In genomic region chr13:27562457-27562856, GRCh38 we compare ENCODE assay signal across 24 cellular contexts. TPM values are rescaled to one million over a fixed set of nuclear protein-coding genes. Genes with fewer than 3 reads are reported as not detected.
DNase-seq lines count a peak whose midpoint lies in the region; ATAC-seq and TF ChIP-seq lines count a peak whose summit lies in the region.
"Had no signal": no experiment of that assay in that cellular context is flagged by ENCODE, and none has a peak within 500 bp of the region (broad histone marks: within the 10 kb centered on the region; RNA-seq: fewer than 3 reads in every experiment).

No MANE protein-coding gene starts in this region.

- H3K36me3 Mint-ChIP-seq in T-helper 17 cell (ENCODE audit: low read depth) (no peaks in the 10 kb centered on the region), neural progenitor cell (no peaks in the 10 kb centered on the region)

- no peaks in the 10 kb centered on the region for H4K20me1 ChIP-seq in neural progenitor cell (ENCODE audit: low read depth)
- H4K20me1 ChIP-seq: BLaER1 treated with 17β-estradiol and CSF1 and Interleukin-3, amounts not matched to agents 10 nM and 100 nM had no signal

- 74% methylated on average over 11 of the region's 11 CpGs for WGBS in right cardiac atrium

- no peak for TF ChIP-seq CTCF in neural progenitor cell (IDR thresholded peaks at IDR 0.05)

- DNase-seq in Right ventricle myocardium superior: peak; percentile 44
- no peak for DNase-seq in cardiac septum (ENCODE audit: low spot score)
- DNase-seq in T-helper 17 cell: no peak
- DNase-seq in left cardiac atrium: no peak
- DNase-seq in right cardiac atrium: peak in 1 of 3 donors; percentile 54
- DNase-seq in neural progenitor cell (ENCODE audit: low spot score): no peak
- DNase-seq: 8988T; ACHN; AML-193; BE2C; CD8-positive, alpha-beta memory T cell; DMS 273 treated with DMSO at 0.1 percent for 48 hours; DMS79; EL; GDM1; GOT3; HFFc6 had no signal

- H3K27me3 ChIP-seq in right cardiac atrium (ENCODE audit: control insufficient read depth, insufficient read depth): no peaks in the 10 kb centered on the region
- H3K27me3 ChIP-seq in neural progenitor cell: no peaks in the 10 kb centered on the region
- H3K27me3 ChIP-seq: BE2C; BLaER1 treated with 17β-estradiol and CSF1 and Interleukin-3, amounts not matched to agents 10 nM and 100 nM had no signal

- ATAC-seq in Right ventricle myocardium superior (ENCODE audit: poor library complexity) (peak; percentile 97), T-helper 17 cell (no peak), left cardiac atrium (peak; percentile 66 to 71), right cardiac atrium (peak; percentile 64 to 88), HG03442 (IDR thresholded peaks at IDR 0.05; ENCODE audit: unreplicated experiment) (no peak), GM18498 (IDR thresholded peaks at IDR 0.05; ENCODE audit: unreplicated experiment) (no peak)
- ATAC-seq: A549, GM12878 had no signal

- no peak overlapping the region for H3K9ac ChIP-seq in neural progenitor cell
- H3K9ac ChIP-seq: BLaER1 treated with 17β-estradiol and CSF1 and Interleukin-3, amounts not matched to agents 10 nM and 100 nM had no signal

- no peaks in the 10 kb centered on the region for H3K36me3 ChIP-seq in neural progenitor cell
- H3K36me3 ChIP-seq: HAP-1 had no signal

- H3K4me1 ChIP-seq in right cardiac atrium (ENCODE audit: control insufficient read depth, insufficient read depth, low read length) (no peaks in the 10 kb centered on the region), neural progenitor cell (no peaks in the 10 kb centered on the region)
- H3K4me1 ChIP-seq: A549, BE2C, HAP-1 had no signal

- no peak overlapping the region for H3K4me3 Mint-ChIP-seq in T-helper 17 cell
- no peak overlapping the region for H3K4me3 Mint-ChIP-seq in neural progenitor cell
- H3K4me3 Mint-ChIP-seq: CD14-positive monocyte; CD8-positive, alpha-beta memory T cell; HFFc6 had no signal

- intact Hi-C loops in Right ventricle myocardium superior (cut with DNase I) (no loop called here), cardiac septum (cut with DNase I) (no loop called here), left cardiac atrium (cut with DNase I) (no loop called here), right cardiac atrium (cut with DNase I) (no loop called here)

- H3K4me1 Mint-ChIP-seq in T-helper 17 cell (peaks cover 14% of the 10 kb centered on the region), neural progenitor cell (peaks cover 7% of the 10 kb centered on the region)
- H3K4me1 Mint-ChIP-seq: CD14-positive monocyte had no signal

- H3K4me3 ChIP-seq in right cardiac atrium (ENCODE audit: low read length) (no peak overlapping the region), neural progenitor cell (no peak overlapping the region)
- H3K4me3 ChIP-seq: A549; BLaER1 treated with 17β-estradiol and CSF1 and Interleukin-3, amounts not matched to agents 10 nM and 100 nM; GM12878; HAP-1 had no signal

- no peak overlapping the region for H3K27ac ChIP-seq in right cardiac atrium (ENCODE audit: low read length)
- H3K27ac ChIP-seq in neural progenitor cell: no peak overlapping the region
- H3K27ac ChIP-seq: A549; BLaER1 treated with 17β-estradiol and CSF1 and Interleukin-3, amounts not matched to agents 10 nM and 100 nM had no signal

- H3K9me3 ChIP-seq in T-helper 17 cell (ENCODE audit: control insufficient read depth, low read length, poor library complexity, severe bottlenecking): no peaks in the 10 kb centered on the region
- no peaks in the 10 kb centered on the region for H3K9me3 ChIP-seq in right cardiac atrium (ENCODE audit: control insufficient read depth, low read length)
- no peaks in the 10 kb centered on the region for H3K9me3 ChIP-seq in neural progenitor cell (ENCODE audit: low read depth)
- H3K9me3 ChIP-seq: A549; BE2C; BLaER1 treated with 17β-estradiol and CSF1 and Interleukin-3, amounts not matched to agents 10 nM and 100 nM; HAP-1 had no signal

- H3K4me2 ChIP-seq in neural progenitor cell: no peak overlapping the region
- H3K4me2 ChIP-seq: A549; BLaER1 treated with 17β-estradiol and CSF1 and Interleukin-3, amounts not matched to agents 10 nM and 100 nM had no signal

- H3K27me3 Mint-ChIP-seq in T-helper 17 cell (no peaks in the 10 kb centered on the region), neural progenitor cell (ENCODE audit: insufficient read depth, low read depth) (no peaks in the 10 kb centered on the region)
- H3K27me3 Mint-ChIP-seq: CD8-positive, alpha-beta memory T cell had no signal

- no peaks in the 10 kb centered on the region for H3K9me3 Mint-ChIP-seq in neural progenitor cell
- H3K9me3 Mint-ChIP-seq: CD14-positive monocyte; CD8-positive, alpha-beta memory T cell; HFFc6 had no signal

- no peaks in the 10 kb centered on the region for H3K79me2 ChIP-seq in neural progenitor cell (ENCODE audit: low read depth)

- H3K27ac Mint-ChIP-seq in T-helper 17 cell (peak overlapping the region; percentile 89), neural progenitor cell (no peak overlapping the region)
- H3K27ac Mint-ChIP-seq: HFFc6 had no signal

- H2AFZ ChIP-seq in neural progenitor cell (replicated peaks): no peak overlapping the region

- no peaks in the 10 kb centered on the region for H3F3A ChIP-seq in neural progenitor cell (ENCODE audit: low read depth)

RNA-seq across cellular contexts. Expression of gene LNX2, which starts 57.9 kb away (rescaled TPM):
- total RNA-seq in Right ventricle myocardium superior (9.7 TPM), cardiac septum (15.8 TPM), T-helper 17 cell (1 to 10 TPM; 4.6 to 6.9 TPM), left cardiac atrium (1 to 10 TPM; 8.3 to 8.9 TPM), right cardiac atrium (10 to 100 TPM in 3 of 4 donors, 1 to 10 TPM in 1; 9.1 to 15.3 (median 10.8) TPM), neural progenitor cell (ENCODE audit: low replicate concordance) (12.5 and 15.1 TPM in 2 replicates)
- 4.5 TPM for polyA plus RNA-seq in right cardiac atrium

RNA-seq across cellular contexts. Expression of gene POLR1D, which starts 59.2 kb away (rescaled TPM):
- 81.1 TPM for total RNA-seq in Right ventricle myocardium superior
- 80.6 TPM for total RNA-seq in cardiac septum
- total RNA-seq in T-helper 17 cell: 100 to 1,000 TPM; 129 to 150 TPM
- 10 to 100 TPM; 65.3 to 68.0 TPM for total RNA-seq in left cardiac atrium
- 10 to 100 TPM; 58.2 to 92.3 (median 82.5) TPM for total RNA-seq in right cardiac atrium
- 72.6 TPM for polyA plus RNA-seq in right cardiac atrium
- 106 and 120 TPM in 2 replicates for total RNA-seq in neural progenitor cell (ENCODE audit: low replicate concordance)

Comparison
In these comparisons a context has a peak if more than half of its experiments do, and no peak if none do; other contexts are left out.
1. ATAC-seq: peak in Right ventricle myocardium superior (single experiment), left cardiac atrium (2 of 2) and right cardiac atrium (2 of 2); none in T-helper 17 cell (single experiment), HG03442 (single experiment) and GM18498 (single experiment).